Comparison of ENCODE assay signal across 13 cellular contexts in the genomic region with DNA sequence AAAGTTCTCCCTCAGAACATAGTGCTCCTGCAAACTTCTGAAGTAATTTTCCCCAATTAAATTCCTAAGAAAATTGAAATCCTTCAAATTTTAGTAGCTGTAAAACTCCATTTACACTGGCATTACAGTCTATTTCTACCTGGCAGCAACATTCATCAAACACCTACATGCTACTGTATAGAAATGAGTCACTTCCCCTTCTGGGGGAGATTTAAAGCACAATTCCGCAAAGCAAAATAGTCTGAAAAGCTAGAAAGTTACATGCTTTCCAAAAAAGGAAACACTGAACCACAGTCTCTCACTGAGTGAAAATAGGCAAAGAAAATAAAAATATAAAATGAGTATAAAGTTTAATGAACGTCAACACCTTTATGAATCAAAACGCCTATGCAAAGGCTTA. TPM values are rescaled to one million over a fixed set of nuclear protein-coding genes. Genes with fewer than 3 reads are reported as not detected.
DNase-seq lines count a peak whose midpoint lies in the region; ATAC-seq and TF ChIP-seq lines count a peak whose summit lies in the region.
"Had no signal": no experiment of that assay in that cellular context is flagged by ENCODE, and none has a peak within 500 bp of the region (broad histone marks: within the 10 kb centered on the region; RNA-seq: fewer than 3 reads in every experiment).

No MANE protein-coding gene starts in this region.

- DNase-seq in stimulated activated naive CD8-positive, alpha-beta T cell treated with anti-CD3 and anti-CD28 coated beads, Interleukin-15, amount 100 ng/mL, for 72 hours = no peak
- DNase-seq in stimulated activated naive CD8-positive, alpha-beta T cell treated with anti-CD3 and anti-CD28 coated beads, Interleukin-15, Interleukin-2, amounts not matched to agents 100 U/mL and 50 U/mL, for 24 hours = no peak
- DNase-seq in CD8-positive, alpha-beta T cell = no peak
- DNase-seq in NCI-H1694 (lab: John Stamatoyannopoulos, UW) (no peak), left colon (no peak)
- DNase-seq in effector CD4-positive, alpha-beta T cell = no peak
- DNase-seq: brain microvascular endothelial cell, NCI-H2081 treated with DMSO at 0.1 percent for 48 hours, ovary, SHP77, uterus had no signal

- H3K36me3 Mint-ChIP-seq in CD8-positive, alpha-beta T cell = no peaks in the 10 kb centered on the region

- H3K36me3 ChIP-seq in CD8-positive, alpha-beta T cell (ENCODE audit: insufficient read depth, low read length) = no peaks in the 10 kb centered on the region
- H3K36me3 ChIP-seq: brain microvascular endothelial cell, ovary, uterus had no signal

- H3K4me1 ChIP-seq in CD8-positive, alpha-beta T cell (ENCODE audit: insufficient read depth, low read length) = no peaks in the 10 kb centered on the region
- H3K4me1 ChIP-seq: uterus had no signal

- no peak overlapping the region for H3K27ac ChIP-seq in CD8-positive, alpha-beta T cell (ENCODE audit: low read depth, low read length)
- H3K27ac ChIP-seq: brain microvascular endothelial cell, ovary, uterus had no signal

- H3K9me3 Mint-ChIP-seq in stimulated activated naive CD8-positive, alpha-beta T cell treated with anti-CD3 and anti-CD28 coated beads, Interleukin-15, amount 100 ng/mL, for 72 hours = peaks cover 7 to 9% of the 10 kb centered on the region in 2 donors
- H3K9me3 Mint-ChIP-seq in CD8-positive, alpha-beta T cell = peaks cover 5% of the 10 kb centered on the region

- no peak overlapping the region for H3K4me3 ChIP-seq in CD8-positive, alpha-beta T cell (ENCODE audit: low read depth, low read length)
- H3K4me3 ChIP-seq: ovary, uterus had no signal

- no peaks in the 10 kb centered on the region for H3K9me3 ChIP-seq in CD8-positive, alpha-beta T cell (ENCODE audit: low read length)
- H3K9me3 ChIP-seq: ovary, uterus had no signal

- intact Hi-C loops in CD8-positive, alpha-beta T cell (cut with DNase I, micrococcal nuclease) = no loop called here
- intact Hi-C loops in left colon (cut with DNase I, micrococcal nuclease) = no loop called here

- no peak for TF ChIP-seq CTCF in CD8-positive, alpha-beta T cell (IDR thresholded peaks at IDR 0.05)

- no peaks in the 10 kb centered on the region for H3K4me1 Mint-ChIP-seq in stimulated activated naive CD8-positive, alpha-beta T cell treated with anti-CD3 and anti-CD28 coated beads, Interleukin-15, amount 100 ng/mL, for 72 hours
- H3K4me1 Mint-ChIP-seq in CD8-positive, alpha-beta T cell (ENCODE audit: low read depth) = no peaks in the 10 kb centered on the region

- H3K27me3 ChIP-seq in CD8-positive, alpha-beta T cell (ENCODE audit: insufficient read depth, low read length) = no peaks in the 10 kb centered on the region
- H3K27me3 ChIP-seq: brain microvascular endothelial cell, ovary, uterus had no signal

- ATAC-seq in stimulated activated naive CD8-positive, alpha-beta T cell treated with anti-CD3 and anti-CD28 coated beads, Interleukin-15, amount 100 ng/mL, for 72 hours = peak; percentile 28
- no peak for ATAC-seq in stimulated activated naive CD8-positive, alpha-beta T cell treated with anti-CD3 and anti-CD28 coated beads, Interleukin-15, Interleukin-2, amounts not matched to agents 100 U/mL and 50 U/mL, for 24 hours
- ATAC-seq in HG02610 (IDR thresholded peaks at IDR 0.05; ENCODE audit: unreplicated experiment) (peak; percentile 97), HG03442 (IDR thresholded peaks at IDR 0.05; ENCODE audit: unreplicated experiment) (peak; percentile 98), left colon (no peak)
- ATAC-seq in CD8-positive, alpha-beta T cell = no peak

- H3K27ac Mint-ChIP-seq in stimulated activated naive CD8-positive, alpha-beta T cell treated with anti-CD3 and anti-CD28 coated beads, Interleukin-15, amount 100 ng/mL, for 72 hours = no peak overlapping the region
- no peak overlapping the region for H3K27ac Mint-ChIP-seq in CD8-positive, alpha-beta T cell

- H3K4me3 Mint-ChIP-seq in stimulated activated naive CD8-positive, alpha-beta T cell treated with anti-CD3 and anti-CD28 coated beads, Interleukin-15, amount 100 ng/mL, for 72 hours = no peak overlapping the region
- no peak overlapping the region for H3K4me3 Mint-ChIP-seq in CD8-positive, alpha-beta T cell

- H3K27me3 Mint-ChIP-seq in stimulated activated naive CD8-positive, alpha-beta T cell treated with anti-CD3 and anti-CD28 coated beads, Interleukin-15, amount 100 ng/mL, for 72 hours = peaks cover 27% of the 10 kb centered on the region
- H3K27me3 Mint-ChIP-seq in CD8-positive, alpha-beta T cell (ENCODE audit: low read depth) = peaks cover 2% of the 10 kb centered on the region

- CTCF ChIA-PET in CD8-positive, alpha-beta T cell (lab: Charles Lee) = no interaction called here

- POLR2A ChIA-PET in CD8-positive, alpha-beta T cell (lab: Charles Lee) = no interaction called here

RNA-seq across cellular contexts. Expression of a gene that starts 43.3 kb away (rescaled TPM):
- total RNA-seq in CD8-positive, alpha-beta T cell = under 1 TPM; 0.44 to 0.65 TPM
- total RNA-seq in left colon = 1 to 10 TPM; 4.6 to 7.0 TPM

Comparison
In these comparisons a context has a peak if more than half of its experiments do, and no peak if none do; other contexts are left out.
1. ATAC-seq: peak in stimulated activated naive CD8-positive, alpha-beta T cell treated with anti-CD3 and anti-CD28 coated beads, Interleukin-15, amount 100 ng/mL, for 72 hours (single experiment), HG02610 (single experiment) and HG03442 (single experiment); none in stimulated activated naive CD8-positive, alpha-beta T cell treated with anti-CD3 and anti-CD28 coated beads, Interleukin-15, Interleukin-2, amounts not matched to agents 100 U/mL and 50 U/mL, for 24 hours (single experiment), CD8-positive, alpha-beta T cell (single experiment) and left colon (single experiment).